ENCODE assay signal across 9 cellular contexts in the genomic region with DNA sequence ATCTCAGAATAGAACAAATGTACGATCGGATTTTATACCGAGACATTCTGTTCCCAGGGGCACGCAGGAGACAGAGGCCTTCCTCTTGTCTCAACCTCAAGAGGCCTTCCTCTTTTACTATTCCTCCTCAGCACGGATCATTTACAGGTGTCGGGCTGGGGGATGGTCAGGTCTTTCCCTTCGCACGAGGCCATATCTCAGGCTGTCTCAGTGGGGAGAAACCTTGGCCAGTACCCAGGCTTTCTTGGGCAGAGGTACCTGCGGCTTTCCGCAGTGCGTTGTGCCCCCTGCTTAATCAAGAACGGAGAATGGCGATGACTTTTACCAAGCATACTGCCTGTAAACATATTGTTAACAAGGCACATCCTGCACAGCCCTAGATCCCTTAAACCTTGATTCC. TPM values are rescaled to one million over a fixed set of nuclear protein-coding genes. Genes with fewer than 3 reads are reported as not detected.
"Had no signal": no experiment of that assay in that cellular context is flagged by ENCODE, and none has a peak within 500 bp of the region (broad histone marks: within the 10 kb centered on the region; RNA-seq: fewer than 3 reads in every experiment).

No MANE protein-coding gene starts in this region.

- H3K9me3 ChIP-seq: HAP-1 had no signal

- H3K4me3 ChIP-seq: GM23248, HAP-1 had no signal

- H3K9ac ChIP-seq: GM23248 had no signal

- H3K36me3 ChIP-seq: HAP-1 had no signal

- H3K27ac Mint-ChIP-seq: HFFc6, IgD-negative memory B cell had no signal

- ATAC-seq: HCT116, HepG2 had no signal

- DNase-seq: GM23248, GOT3, H7, HFFc6 had no signal

- H3K4me3 Mint-ChIP-seq: HFFc6, IgD-negative memory B cell had no signal

- H3K36me3 Mint-ChIP-seq: IgD-negative memory B cell had no signal

- H3K4me1 ChIP-seq: HAP-1 had no signal

- H3K27ac ChIP-seq: GM23248, HL-60 had no signal

RNA-seq across cellular contexts. Expression of gene FANK1, which starts 44.2 kb away (rescaled TPM):
- total RNA-seq: HepG2 had no signal
- polyA plus RNA-seq: IgD-negative memory B cell had no signal
